In genomic region chr4:67104145-67104544, GRCh38 we compare ENCODE assay signal across 1 cellular context.
A peak's percentile ranks its signal among the peaks of the same experiment; 100 is the strongest.
TF ChIP-seq lines count a peak whose summit lies in the region.

No MANE protein-coding gene starts in this region.

TF ChIP-seq in IMR-90, 13 proteins besides CTCF, POLR2A, EP300 and RAD21:
- TF ChIP-seq RCOR1 (IDR thresholded peaks at IDR 0.05; ENCODE audit: insufficient replicate concordance, low read length) (no peak), CEBPB (IDR thresholded peaks at IDR 0.05; ENCODE audit: low read depth, low read length) (peak; percentile 23; the same call in 1 of the 2 replicates)
- TF ChIP-seq, protein P1, sequence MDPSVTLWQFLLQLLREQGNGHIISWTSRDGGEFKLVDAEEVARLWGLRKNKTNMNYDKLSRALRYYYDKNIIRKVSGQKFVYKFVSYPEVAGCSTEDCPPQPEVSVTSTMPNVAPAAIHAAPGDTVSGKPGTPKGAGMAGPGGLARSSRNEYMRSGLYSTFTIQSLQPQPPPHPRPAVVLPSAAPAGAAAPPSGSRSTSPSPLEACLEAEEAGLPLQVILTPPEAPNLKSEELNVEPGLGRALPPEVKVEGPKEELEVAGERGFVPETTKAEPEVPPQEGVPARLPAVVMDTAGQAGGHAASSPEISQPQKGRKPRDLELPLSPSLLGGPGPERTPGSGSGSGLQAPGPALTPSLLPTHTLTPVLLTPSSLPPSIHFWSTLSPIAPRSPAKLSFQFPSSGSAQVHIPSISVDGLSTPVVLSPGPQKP (IDR thresholded peaks at IDR 0.05; ENCODE audit: borderline replicate concordance, low read depth, low read length) = no peak
